1 cellular context compared by ENCODE assay signal in genomic region chr10:132541129-132541528, GRCh38.
TF ChIP-seq lines count a peak whose summit lies in the region.

No MANE protein-coding gene starts in this region.

TF ChIP-seq in HepG2, 621 proteins besides CTCF, POLR2A, EP300 and RAD21:
- TF ChIP-seq GZF1 (CRISPR knock-in tag; IDR thresholded peaks at IDR 0.05) (no peak), MAF1 (CRISPR knock-in tag; IDR thresholded peaks at IDR 0.05; ENCODE audit: borderline replicate concordance) (no peak), ELF1 (CRISPR knock-in tag; IDR thresholded peaks at IDR 0.05) (no peak), ASH2L (IDR thresholded peaks at IDR 0.05; ENCODE audit: insufficient read length, low read depth, low read length) (no peak), MIXL1 (CRISPR knock-in tag; IDR thresholded peaks at IDR 0.05) (no peak), ZNF101 (CRISPR knock-in tag; IDR thresholded peaks at IDR 0.05; ENCODE audit: borderline replicate concordance, low read depth) (no peak), ZNF687 (CRISPR knock-in tag; IDR thresholded peaks at IDR 0.05) (no peak), SRSF4 (IDR thresholded peaks at IDR 0.05; ENCODE audit: low read depth, low read length, poor library complexity, severe bottlenecking) (no peak), ELF3 (CRISPR knock-in tag; IDR thresholded peaks at IDR 0.05) (no peak)
